ENCODE assay signal across 1 cellular context in genomic region chr4:170089743-170090666, GRCh38.
TF ChIP-seq lines count a peak whose summit lies in the region.

AADAT (minus strand) TSS chr4:170089956; CDS start chr4:170089690, 266 bp downstream.

TF ChIP-seq in A549, 52 proteins besides CTCF, POLR2A, EP300 and RAD21 (continued from another document):
- no peak for TF ChIP-seq ZNF302 (CRISPR knock-in tag; IDR thresholded peaks at IDR 0.05)
- TF ChIP-seq PHF8 (IDR thresholded peaks at IDR 0.05; ENCODE audit: borderline replicate concordance, low read depth), result peak; percentile 26; the same call in 1 of the 2 replicates
- TF ChIP-seq BCL3 (IDR thresholded peaks at IDR 0.05), result no peak
- peak; percentile 53; the same call in 2 of the 3 replicates for TF ChIP-seq SMC3 (IDR thresholded peaks at IDR 0.05)
- no peak for TF ChIP-seq NFE2L2 (conservative IDR thresholded peaks at IDR 0.05; ENCODE audit: low read length)
